ENCODE assay signal across 12 cellular contexts in the genomic region with DNA sequence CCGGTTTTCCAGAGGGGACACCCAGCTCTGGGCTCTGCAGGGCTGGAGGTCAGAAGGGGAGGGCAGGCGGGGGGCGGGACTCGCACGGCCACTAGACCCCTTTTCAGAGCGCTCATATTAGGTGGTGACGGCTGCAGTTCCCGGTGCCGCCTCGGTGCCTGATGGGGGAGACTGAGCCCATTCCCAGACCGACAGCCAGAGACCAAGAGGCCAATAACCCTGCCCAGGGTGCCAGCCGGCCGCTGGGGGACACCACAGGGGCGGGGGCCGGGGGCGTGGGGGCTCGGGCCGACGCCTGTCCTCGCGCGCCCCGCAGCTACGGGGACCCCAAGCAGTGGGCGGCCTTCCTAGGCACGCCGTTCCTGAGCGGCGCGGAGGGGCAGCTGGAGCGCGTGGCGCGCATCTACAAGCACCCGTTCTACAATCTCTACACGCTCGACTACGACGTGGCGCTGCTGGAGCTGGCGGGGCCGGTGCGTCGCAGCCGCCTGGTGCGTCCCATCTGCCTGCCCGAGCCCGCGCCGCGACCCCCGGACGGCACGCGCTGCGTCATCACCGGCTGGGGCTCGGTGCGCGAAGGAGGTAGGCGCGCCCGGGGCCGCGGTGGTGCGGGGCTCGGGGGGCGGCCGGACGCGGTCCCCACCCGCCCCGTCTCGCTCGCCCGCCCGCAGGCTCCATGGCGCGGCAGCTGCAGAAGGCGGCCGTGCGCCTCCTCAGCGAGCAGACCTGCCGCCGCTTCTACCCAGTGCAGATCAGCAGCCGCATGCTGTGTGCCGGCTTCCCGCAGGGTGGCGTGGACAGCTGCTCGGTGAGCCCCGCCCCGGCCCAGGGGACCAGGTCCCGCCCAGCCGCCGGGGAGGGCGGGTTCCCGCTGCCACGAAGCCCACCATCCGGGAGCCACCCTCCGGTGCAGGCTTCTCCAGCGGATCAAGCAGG. TPM values are rescaled to one million over a fixed set of nuclear protein-coding genes. Genes with fewer than 3 reads are reported as not detected.
A peak's percentile ranks its signal among the peaks of the same experiment; 100 is the strongest.
DNase-seq lines count a peak whose midpoint lies in the region; ATAC-seq and TF ChIP-seq lines count a peak whose summit lies in the region.
"Had no signal": no experiment of that assay in that cellular context is flagged by ENCODE, and none has a peak within 500 bp of the region (broad histone marks: within the 10 kb centered on the region; RNA-seq: fewer than 3 reads in every experiment).

No MANE protein-coding gene starts in this region.

- H3K4me1 ChIP-seq in heart left ventricle, result peaks cover 3 to 55% (median 30%) of the 10 kb centered on the region in 12 donors
- H3K4me1 ChIP-seq in right atrium auricular region, result peaks cover 0 to 48% of the 10 kb centered on the region in 2 donors
- H3K4me1 ChIP-seq in upper lobe of right lung, result peaks cover 22% of the 10 kb centered on the region

- no peaks in the 10 kb centered on the region for H3K9me3 ChIP-seq in heart left ventricle
- no peaks in the 10 kb centered on the region for H3K9me3 ChIP-seq in right atrium auricular region
- no peaks in the 10 kb centered on the region for H3K9me3 ChIP-seq in upper lobe of right lung

- no peaks in the 10 kb centered on the region for H3K27me3 ChIP-seq in heart left ventricle
- no peaks in the 10 kb centered on the region for H3K27me3 ChIP-seq in right atrium auricular region
- no peaks in the 10 kb centered on the region for H3K27me3 ChIP-seq in kidney epithelial cell (ENCODE audit: control insufficient read depth, insufficient read depth, low read length)
- no peaks in the 10 kb centered on the region for H3K27me3 ChIP-seq in upper lobe of right lung

- peak in 2 of 5 donors; percentile 64 to 67 for DNase-seq in heart left ventricle
- no peak for DNase-seq in right atrium auricular region (ENCODE audit: low spot score)
- peak; percentile 83 for DNase-seq in choroid plexus epithelial cell (ENCODE audit: low read depth)
- peak; percentile 21 for DNase-seq in kidney epithelial cell (ENCODE audit: low read depth)
- peak; percentile 67 for DNase-seq in upper lobe of right lung
- no peak for DNase-seq in foreskin melanocyte
- DNase-seq in NCI-H2171 (lab: John Stamatoyannopoulos, UW), result no peak
- no peak for DNase-seq in kidney tubule cell (ENCODE audit: low spot score)
- DNase-seq: activated T-cell treated with anti-CD3 and anti-CD28 coated beads, Interleukin-2, amount 50 U/mL, for 1 hour; CD4-positive, CD25-positive, alpha-beta regulatory T cell; left colon; RPMI8226 had no signal

- H3K27ac ChIP-seq in heart left ventricle (peak overlapping the region in 1 of 12 donors; percentile 23), right atrium auricular region (no peak overlapping the region), upper lobe of right lung (no peak overlapping the region)

- TF ChIP-seq POLR2A in heart left ventricle (IDR thresholded peaks at IDR 0.05), result no peak

- WGBS in heart left ventricle, 4 donors, result 44 to 56% (median 54%) methylated on average over 50 to 101 of the region's 101 CpGs

- peak in 1 of 4 donors; percentile 17 for ATAC-seq in heart left ventricle
- ATAC-seq in upper lobe of right lung, result no peak
- ATAC-seq: left colon had no signal

- intact Hi-C loops in heart left ventricle (cut with DNase I), result no loop called here
- intact Hi-C loops in upper lobe of right lung (cut with DNase I), result no loop called here

- peak overlapping the region in 8 of 12 donors; percentile 3 to 94 (median 28) for H3K4me3 ChIP-seq in heart left ventricle
- H3K4me3 ChIP-seq in right atrium auricular region, result peak overlapping the region in 1 of 2 donors; percentile 20
- H3K4me3 ChIP-seq in choroid plexus epithelial cell (ENCODE audit: low read depth, low read length), result peak overlapping the region; percentile 41
- H3K4me3 ChIP-seq in kidney epithelial cell (ENCODE audit: low read depth, low read length), result peak overlapping the region; percentile 14
- no peak overlapping the region for H3K4me3 ChIP-seq in upper lobe of right lung

- TF ChIP-seq CTCF in heart left ventricle (IDR thresholded peaks at IDR 0.05), result peak in 2 of 12 donors; percentile 20 to 40
- TF ChIP-seq CTCF in right atrium auricular region (IDR thresholded peaks at IDR 0.05), result peak in 1 of 2 donors; percentile 41
- peak; percentile 44 for TF ChIP-seq CTCF in choroid plexus epithelial cell (conservative IDR thresholded peaks at IDR 0.05; ENCODE audit: low read depth, low read length)
- peak; percentile 39 for TF ChIP-seq CTCF in kidney epithelial cell (IDR thresholded peaks at IDR 0.05; ENCODE audit: insufficient read depth, low read length, poor library complexity, severe bottlenecking)
- no peak for TF ChIP-seq CTCF in upper lobe of right lung (IDR thresholded peaks at IDR 0.05)

- H3K36me3 ChIP-seq in heart left ventricle (peaks cover 0 to 7% (median 3%) of the 10 kb centered on the region in 9 donors), right atrium auricular region (peaks cover 5% of the 10 kb centered on the region), kidney epithelial cell (ENCODE audit: control insufficient read depth, insufficient read depth, low read length) (peaks cover 2% of the 10 kb centered on the region), upper lobe of right lung (peaks cover 7% of the 10 kb centered on the region)

RNA-seq across cellular contexts. Expression of a gene that starts 2.4 kb away (rescaled TPM):
- 10 to 100 TPM; 27.4 to 78.4 (median 62.6) TPM for total RNA-seq in heart left ventricle
- polyA plus RNA-seq in heart left ventricle, result 10 to 100 TPM; 75.4 to 98.5 TPM
- 10 to 100 TPM; 37.1 to 37.2 TPM for total RNA-seq in right atrium auricular region
- 70.1 and 73.9 TPM in 2 replicates for total RNA-seq in kidney epithelial cell
- total RNA-seq in upper lobe of right lung, result 61.0 TPM

RNA-seq across cellular contexts. Expression of a gene that starts 31.8 kb away (rescaled TPM):
- total RNA-seq in heart left ventricle (10 to 100 TPM in 7 of 9 donors, 1 to 10 TPM in 2; 6.6 to 22.2 (median 13.8) TPM), right atrium auricular region (10 to 100 TPM in 1 of 2 donors, 1 to 10 TPM in 1; 9.9 to 16.2 TPM), kidney epithelial cell (72.9 and 73.4 TPM in 2 replicates), upper lobe of right lung (22.0 TPM)
- polyA plus RNA-seq in heart left ventricle, result 10 to 100 TPM in 1 of 2 donors, 1 to 10 TPM in 1; 9.3 to 33.0 TPM

RNA-seq across cellular contexts. Expression of a gene that starts 51.0 kb away (rescaled TPM):
- total RNA-seq in heart left ventricle (100 to 1,000 TPM in 2 of 9 donors, 10 to 100 TPM in 7; 20.3 to 155 (median 46.6) TPM), right atrium auricular region (100 to 1,000 TPM; 205 to 218 TPM), kidney epithelial cell (99.6 and 106 TPM in 2 replicates), upper lobe of right lung (91.2 TPM)
- 10 to 100 TPM; 67.2 to 68.4 TPM for polyA plus RNA-seq in heart left ventricle

Comparison
In these comparisons a context has a peak if more than half of its experiments do, and no peak if none do; other contexts are left out.
1. DNase-seq: peak in choroid plexus epithelial cell (single experiment), kidney epithelial cell (single experiment) and upper lobe of right lung (single experiment); none in right atrium auricular region (single experiment), foreskin melanocyte (single experiment), NCI-H2171 (single experiment) and kidney tubule cell (single experiment).